25 cellular contexts compared by ENCODE assay signal in the genomic region with DNA sequence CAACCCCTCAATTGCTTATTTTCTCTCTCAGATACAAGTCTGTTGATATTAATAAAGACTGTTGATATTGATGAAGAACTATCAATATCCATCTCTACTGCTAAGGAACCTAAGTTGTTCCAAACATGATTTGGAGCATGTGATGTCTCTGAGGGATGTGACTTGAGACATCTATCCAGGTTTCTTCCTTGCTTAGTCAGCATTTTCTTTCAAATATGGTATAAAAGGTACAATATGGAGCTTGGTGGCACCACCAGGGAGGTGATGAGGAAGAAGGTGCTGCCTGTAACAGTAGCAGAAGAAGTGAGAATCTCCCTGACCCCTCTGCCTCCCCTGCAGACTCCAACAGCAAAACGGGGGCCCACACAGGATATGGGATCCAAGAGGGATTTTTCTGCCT.
A peak's percentile ranks its signal among the peaks of the same experiment; 100 is the strongest.
DNase-seq lines count a peak whose midpoint lies in the region; ATAC-seq, FAIRE-seq and TF ChIP-seq lines count a peak whose summit lies in the region.
"Had no signal": no experiment of that assay in that cellular context is flagged by ENCODE, and none has a peak within 500 bp of the region (broad histone marks: within the 10 kb centered on the region; RNA-seq: fewer than 3 reads in every experiment).

No MANE protein-coding gene starts in this region.

- no peak for TF ChIP-seq CTCF in A549 (IDR thresholded peaks at IDR 0.05)

- H3K36me3 Mint-ChIP-seq in T-helper 2 cell treated with Interferon-gamma antibody and Interleukin-4, amounts not matched to agents 5 μg/mL and 100 μg/mL, for 36 hours (ENCODE audit: low read depth): peaks cover 5% of the 10 kb centered on the region
- peaks cover under 1% of the 10 kb centered on the region for H3K36me3 Mint-ChIP-seq in activated CD4-positive, alpha-beta memory T cell treated with anti-CD3 and anti-CD28 coated beads for 36 hours
- peaks cover 4% of the 10 kb centered on the region for H3K36me3 Mint-ChIP-seq in central memory CD8-positive, alpha-beta T cell (ENCODE audit: insufficient read depth)
- H3K36me3 Mint-ChIP-seq: brain had no signal

- FAIRE-seq in A549 (lab: Jason Lieb, UNC) (no peak), GM19239 (lab: Jason Lieb, UNC) (no peak)
- FAIRE-seq: HTR-8/SVneo had no signal

- no peaks in the 10 kb centered on the region for H3K9me3 ChIP-seq in A549
- H3K9me3 ChIP-seq: heart left ventricle, neutrophil, prostate gland, upper lobe of right lung had no signal

- no peaks in the 10 kb centered on the region for H3K4me1 ChIP-seq in A549
- H3K4me1 ChIP-seq: prostate gland had no signal

- 0% methylated on average over 1 of the region's 1 CpG for WGBS in A549 (ENCODE audit: missing lambda C conversion rate)

- no peak for TF ChIP-seq EP300 in A549 (IDR thresholded peaks at IDR 0.05)

- POLR2A ChIA-PET in A549 (lab: Yijun Ruan, JAX): no interaction called here
- POLR2A ChIA-PET in activated CD4-positive, alpha-beta memory T cell treated with anti-CD3 and anti-CD28 coated beads for 36 hours (lab: Charles Lee): interaction anchor here (0.6 to 6.1 kb wide), 12 partner anchors 8 to 493 kb away, joined by 3 to 68 read pairs (median 8); a partner anchor contains a TSS

- no peaks in the 10 kb centered on the region for H3K27me3 Mint-ChIP-seq in T-helper 2 cell treated with Interferon-gamma antibody and Interleukin-4, amounts not matched to agents 5 μg/mL and 100 μg/mL, for 36 hours (ENCODE audit: low read depth)
- H3K27me3 Mint-ChIP-seq in activated CD4-positive, alpha-beta memory T cell treated with anti-CD3 and anti-CD28 coated beads for 36 hours: peaks cover 5% of the 10 kb centered on the region
- H3K27me3 Mint-ChIP-seq in central memory CD8-positive, alpha-beta T cell: no peaks in the 10 kb centered on the region

- TF ChIP-seq RAD21 in A549 (conservative IDR thresholded peaks at IDR 0.05 in 1 of 2, IDR thresholded peaks at IDR 0.05 in 1 of 2): no peak

- CTCF ChIA-PET in A549 (lab: Yijun Ruan, JAX): no interaction called here
- CTCF ChIA-PET in activated CD4-positive, alpha-beta memory T cell treated with anti-CD3 and anti-CD28 coated beads for 36 hours (lab: Charles Lee): interaction anchor here (0.9 to 1.6 kb wide), 4 partner anchors 16 to 492 kb away, joined by 3 to 6 read pairs (median 3); no protein-coding TSS in a partner anchor

- H3K4me2 ChIP-seq in A549: no peak overlapping the region
- H3K4me2 ChIP-seq: PC-9 had no signal

- intact Hi-C loops in activated CD4-positive, alpha-beta memory T cell treated with anti-CD3 and anti-CD28 coated beads for 36 hours (cut with micrococcal nuclease): loop anchor here (10.0 kb wide), 1 partner anchor 1533 kb away; a partner anchor contains a TSS

- DNase-seq in T-helper 2 cell treated with Interferon-gamma antibody and Interleukin-4, amounts not matched to agents 5 μg/mL and 100 μg/mL, for 36 hours (ENCODE audit: low spot score): no peak
- DNase-seq in T-helper 2 cell: no peak
- DNase-seq in A549 (ENCODE audit: low read depth in 1 of 2, low spot score in 1 of 2): no peak
- DNase-seq in activated CD4-positive, alpha-beta memory T cell treated with anti-CD3 and anti-CD28 coated beads for 36 hours: no peak
- DNase-seq in central memory CD8-positive, alpha-beta T cell (ENCODE audit: low spot score in 2 of 2): no peak
- DNase-seq in GM19239 (ENCODE audit: insufficient read length, low spot score): no peak
- no peak for DNase-seq in stimulated activated CD4-positive, alpha-beta T cell treated with anti-CD3 and anti-CD28 coated beads, Interleukin-15, amount 100 ng/mL, for 24 hours
- DNase-seq: 8988T, AML-193, erythroblast, H9, heart left ventricle, mammary epithelial cell, NCI-H1694, NCI-H2171, NCI-H524, PC-9, SHP77, substantia nigra, upper lobe of right lung had no signal

- H3K27ac Mint-ChIP-seq in T-helper 2 cell treated with Interferon-gamma antibody and Interleukin-4, amounts not matched to agents 5 μg/mL and 100 μg/mL, for 36 hours: peak overlapping the region; percentile 86
- peak overlapping the region; percentile 95 for H3K27ac Mint-ChIP-seq in activated CD4-positive, alpha-beta memory T cell treated with anti-CD3 and anti-CD28 coated beads for 36 hours
- H3K27ac Mint-ChIP-seq in central memory CD8-positive, alpha-beta T cell (ENCODE audit: low read depth): peak overlapping the region; percentile 87
- H3K27ac Mint-ChIP-seq: brain, H9 had no signal

- TF ChIP-seq POLR2A in A549 (IDR thresholded peaks at IDR 0.05; ENCODE audit: low read length): no peak

- peak overlapping the region; percentile 75 for H3K4me3 Mint-ChIP-seq in T-helper 2 cell treated with Interferon-gamma antibody and Interleukin-4, amounts not matched to agents 5 μg/mL and 100 μg/mL, for 36 hours
- peak overlapping the region; percentile 69 for H3K4me3 Mint-ChIP-seq in activated CD4-positive, alpha-beta memory T cell treated with anti-CD3 and anti-CD28 coated beads for 36 hours
- H3K4me3 Mint-ChIP-seq in central memory CD8-positive, alpha-beta T cell: peak overlapping the region; percentile 73
- H3K4me3 Mint-ChIP-seq: brain, H9 had no signal

- H3K27ac ChIP-seq in A549: no peak overlapping the region
- H3K27ac ChIP-seq: neutrophil, PC-9, prostate gland, upper lobe of right lung had no signal

- ATAC-seq in A549 (no peak), HG02884 (IDR thresholded peaks at IDR 0.05; ENCODE audit: unreplicated experiment) (no peak)
- no peak for ATAC-seq in central memory CD8-positive, alpha-beta T cell (replicated peaks; ENCODE audit: extremely low read depth, poor library complexity, severe bottlenecking)
- ATAC-seq: heart left ventricle had no signal

- no peak overlapping the region for H3K4me3 ChIP-seq in A549
- H3K4me3 ChIP-seq: PC-9, prostate gland, upper lobe of right lung had no signal

- peaks cover 8% of the 10 kb centered on the region for H3K9me3 Mint-ChIP-seq in T-helper 2 cell treated with Interferon-gamma antibody and Interleukin-4, amounts not matched to agents 5 μg/mL and 100 μg/mL, for 36 hours
- H3K9me3 Mint-ChIP-seq in activated CD4-positive, alpha-beta memory T cell treated with anti-CD3 and anti-CD28 coated beads for 36 hours: no peaks in the 10 kb centered on the region
- no peaks in the 10 kb centered on the region for H3K9me3 Mint-ChIP-seq in central memory CD8-positive, alpha-beta T cell

- peaks cover 85% of the 10 kb centered on the region for H3K4me1 Mint-ChIP-seq in T-helper 2 cell treated with Interferon-gamma antibody and Interleukin-4, amounts not matched to agents 5 μg/mL and 100 μg/mL, for 36 hours (ENCODE audit: low read depth)
- peaks cover 86% of the 10 kb centered on the region for H3K4me1 Mint-ChIP-seq in activated CD4-positive, alpha-beta memory T cell treated with anti-CD3 and anti-CD28 coated beads for 36 hours (ENCODE audit: low read depth)
- H3K4me1 Mint-ChIP-seq in central memory CD8-positive, alpha-beta T cell: peaks cover 72% of the 10 kb centered on the region
- H3K4me1 Mint-ChIP-seq: brain had no signal

TF ChIP-seq in A549, 52 proteins besides CTCF, POLR2A, EP300 and RAD21:
- no peak for TF ChIP-seq NFE2L2 (conservative IDR thresholded peaks at IDR 0.05; ENCODE audit: low read length)
- TF ChIP-seq MAFK (IDR thresholded peaks at IDR 0.05; ENCODE audit: partially characterized antibody): peak; percentile 96
- TF ChIP-seq KDM5A (IDR thresholded peaks at IDR 0.05): no peak
